In the genomic region with DNA sequence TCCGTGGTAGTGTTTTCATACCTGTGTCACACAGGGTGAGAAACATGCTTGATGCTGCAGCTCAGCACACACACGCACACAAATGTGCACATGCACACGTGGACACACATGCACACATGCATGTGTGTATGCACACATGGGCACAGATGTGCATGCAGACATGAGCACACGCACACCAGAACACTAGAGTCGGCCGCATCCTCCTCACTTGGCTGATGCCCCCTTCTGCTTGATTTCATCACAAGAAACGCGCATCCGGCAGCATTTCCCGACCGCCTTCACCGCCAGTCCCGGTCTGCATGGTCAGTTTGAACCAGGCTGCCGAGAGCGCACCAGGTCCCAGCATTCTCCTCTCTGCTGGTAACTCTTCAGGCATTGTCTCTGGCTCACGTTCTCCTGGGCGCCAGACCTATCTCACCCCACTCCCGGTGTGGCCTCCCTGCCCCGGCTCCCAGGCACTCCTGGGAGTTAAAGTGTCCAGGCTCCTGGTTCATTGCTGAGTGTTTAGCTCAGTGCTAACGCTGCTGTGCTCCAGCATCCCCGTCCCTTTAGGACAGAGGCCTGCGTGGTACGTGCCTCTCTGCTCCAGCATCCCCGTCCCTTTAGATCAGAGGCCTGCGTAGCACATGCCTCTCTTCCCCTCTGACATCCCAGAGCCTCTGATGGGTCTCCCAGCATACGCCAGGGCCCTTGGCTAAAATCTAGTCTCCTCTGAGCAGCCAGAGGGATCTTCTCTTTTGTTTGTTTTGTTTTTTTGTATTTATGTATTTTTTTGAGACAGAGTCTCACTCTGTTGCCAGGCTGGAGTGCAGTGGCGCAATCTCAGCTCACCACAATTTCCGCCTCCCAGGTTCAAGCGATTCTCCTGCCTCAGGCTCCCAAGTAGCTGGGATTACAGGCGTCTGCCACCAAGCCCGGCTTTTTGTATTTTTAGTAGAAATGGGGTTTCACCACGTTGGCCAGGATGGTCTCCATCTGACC, we compare ENCODE assay signal across 13 cellular contexts. TPM values are rescaled to one million over a fixed set of nuclear protein-coding genes. Genes with fewer than 3 reads are reported as not detected.
DNase-seq lines count a peak whose midpoint lies in the region; ATAC-seq and TF ChIP-seq lines count a peak whose summit lies in the region.
"Had no signal": no experiment of that assay in that cellular context is flagged by ENCODE, and none has a peak within 500 bp of the region (broad histone marks: within the 10 kb centered on the region; RNA-seq: fewer than 3 reads in every experiment).

No MANE protein-coding gene starts in this region.

- H3K27me3 ChIP-seq in mesenchymal stem cell (ENCODE audit: control insufficient read depth in 1 of 2, insufficient read depth in 1 of 2, low read length in 2 of 2) (no peaks in the 10 kb centered on the region), brain microvascular endothelial cell (replicated peaks) (no peaks in the 10 kb centered on the region)
- H3K27me3 ChIP-seq: testis had no signal

- H3K4me1 Mint-ChIP-seq in activated T-cell treated with anti-CD3 and anti-CD28 coated beads, Interleukin-2, amount 50 U/mL, for 72 hours (ENCODE audit: low read depth), result peaks cover 12% of the 10 kb centered on the region

- no peaks in the 10 kb centered on the region for H3K9me3 ChIP-seq in mesenchymal stem cell (ENCODE audit: control insufficient read depth, low read length)
- H3K9me3 ChIP-seq: A549, testis had no signal

- H3K14ac ChIP-seq in mesenchymal stem cell (ENCODE audit: low read length in 2 of 2), result no peak overlapping the region

- no peak overlapping the region for H3K9ac ChIP-seq in mesenchymal stem cell (ENCODE audit: low read length)

- peak overlapping the region; percentile 2 for H4K91ac ChIP-seq in mesenchymal stem cell (ENCODE audit: low read length)

- no peak overlapping the region for H2BK120ac ChIP-seq in mesenchymal stem cell (ENCODE audit: low read depth, low read length)

- no peak overlapping the region for H2BK12ac ChIP-seq in mesenchymal stem cell (ENCODE audit: low read length in 2 of 2)

- H3K27me3 Mint-ChIP-seq in activated T-cell treated with anti-CD3 and anti-CD28 coated beads, Interleukin-2, amount 50 U/mL, for 72 hours (ENCODE audit: low read depth), result no peaks in the 10 kb centered on the region
- H3K27me3 Mint-ChIP-seq: activated naive CD4-positive, alpha-beta T cell treated with anti-CD3 and anti-CD28 coated beads, Interleukin-2, amount 50 U/mL, for 24 hours; T-cell had no signal

- ATAC-seq in activated T-cell treated with anti-CD3 and anti-CD28 coated beads, Interleukin-2, amount 50 U/mL, for 72 hours (replicated peaks in 1 of 2), result no peak
- ATAC-seq: T-cell had no signal

- no peaks in the 10 kb centered on the region for H3K36me3 Mint-ChIP-seq in activated T-cell treated with anti-CD3 and anti-CD28 coated beads, Interleukin-2, amount 50 U/mL, for 72 hours (ENCODE audit: insufficient read depth in 2 of 2)
- H3K36me3 Mint-ChIP-seq: activated naive CD4-positive, alpha-beta T cell treated with anti-CD3 and anti-CD28 coated beads, Interleukin-2, amount 50 U/mL, for 24 hours; T-cell had no signal

- H3K9me3 Mint-ChIP-seq in activated T-cell treated with anti-CD3 and anti-CD28 coated beads, Interleukin-2, amount 50 U/mL, for 72 hours, result no peaks in the 10 kb centered on the region
- H3K9me3 Mint-ChIP-seq: activated naive CD4-positive, alpha-beta T cell treated with anti-CD3 and anti-CD28 coated beads, Interleukin-2, amount 50 U/mL, for 24 hours; T-cell had no signal

- H2AK5ac ChIP-seq in mesenchymal stem cell (ENCODE audit: low read length, severe bottlenecking), result peak overlapping the region; percentile 81

- H2AFZ ChIP-seq in mesenchymal stem cell (ENCODE audit: low read depth, low read length), result no peak overlapping the region

- H3K4me2 ChIP-seq in mesenchymal stem cell (ENCODE audit: low read length, poor library complexity, severe bottlenecking), result no peak overlapping the region

- no peak overlapping the region for H3K4me3 Mint-ChIP-seq in activated T-cell treated with anti-CD3 and anti-CD28 coated beads, Interleukin-2, amount 50 U/mL, for 72 hours
- H3K4me3 Mint-ChIP-seq: activated naive CD4-positive, alpha-beta T cell treated with anti-CD3 and anti-CD28 coated beads, Interleukin-2, amount 50 U/mL, for 24 hours; T-cell had no signal

- peaks cover 71% of the 10 kb centered on the region for H3K4me1 ChIP-seq in mesenchymal stem cell (ENCODE audit: control insufficient read depth, insufficient read depth, low read depth, low read length)

- peak overlapping the region; percentile 9 for H2BK15ac ChIP-seq in mesenchymal stem cell (ENCODE audit: low read depth, poor library complexity, severe bottlenecking)

- no peak overlapping the region for H3K27ac Mint-ChIP-seq in activated T-cell treated with anti-CD3 and anti-CD28 coated beads, Interleukin-2, amount 50 U/mL, for 72 hours
- H3K27ac Mint-ChIP-seq: activated naive CD4-positive, alpha-beta T cell treated with anti-CD3 and anti-CD28 coated beads, Interleukin-2, amount 50 U/mL, for 24 hours; T-cell had no signal

- DNase-seq in AG08395 (ENCODE audit: low spot score) (peak; percentile 41), NOMO-1 (lab: John Stamatoyannopoulos, UW; ENCODE audit: unreplicated experiment in 2 of 2) (peak; percentile 19 to 35), caudate nucleus (lab: John Stamatoyannopoulos, UW) (no peak), mesenchymal stem cell (peak; percentile 80), hippocampal formation (lab: John Stamatoyannopoulos, UW) (no peak), Ammon's horn (ENCODE audit: low spot score) (no peak), brain microvascular endothelial cell (no peak)
- DNase-seq in activated T-cell treated with anti-CD3 and anti-CD28 coated beads, Interleukin-2, amount 50 U/mL, for 72 hours, result no peak
- DNase-seq: DMS79 treated with DMSO at 0.1 percent for 48 hours, testis had no signal

- H3K27ac ChIP-seq in caudate nucleus (ENCODE audit: low read depth, low read length) (peak overlapping the region; percentile 36), mesenchymal stem cell (ENCODE audit: low read length, poor library complexity, severe bottlenecking) (peak overlapping the region; percentile 98), brain microvascular endothelial cell (no peak overlapping the region)
- H3K27ac ChIP-seq: testis had no signal

- H3K23ac ChIP-seq in mesenchymal stem cell (ENCODE audit: low read length in 2 of 2), result no peak overlapping the region

- H2BK5ac ChIP-seq in mesenchymal stem cell (ENCODE audit: low read depth, low read length, poor library complexity, severe bottlenecking), result peak overlapping the region; percentile 63

- H3K18ac ChIP-seq in mesenchymal stem cell (ENCODE audit: low read depth in 1 of 2, low read length in 2 of 2), result peak overlapping the region; percentile 49 to 55

- WGBS in mesenchymal stem cell, result 84% methylated on average over 32 of the region's 32 CpGs

- H3K4me3 ChIP-seq in mesenchymal stem cell (ENCODE audit: insufficient read depth in 1 of 2, low read depth in 1 of 2, low read length in 2 of 2) (no peak overlapping the region), brain microvascular endothelial cell (ENCODE audit: low read depth, low read length) (no peak overlapping the region)
- H3K4me3 ChIP-seq: A549, testis had no signal

- peaks cover 15% of the 10 kb centered on the region for H3K79me1 ChIP-seq in mesenchymal stem cell (replicated peaks; ENCODE audit: low read length, poor library complexity, severe bottlenecking)

- TF ChIP-seq CTCF in brain microvascular endothelial cell (IDR thresholded peaks at IDR 0.05; ENCODE audit: low read depth, low read length, missing control alignments), result no peak

- H4K8ac ChIP-seq in mesenchymal stem cell (ENCODE audit: low read length), result peak overlapping the region; percentile 2

- in situ Hi-C loops in brain microvascular endothelial cell (cut with HindIII; ENCODE audit: low pct_ligation_motif_present, low sequenced_read_pairs), result no loop called here

- H3K4ac ChIP-seq in mesenchymal stem cell (ENCODE audit: low read depth in 1 of 2, low read length in 2 of 2), result peak overlapping the region in 1 of 2 experiments; percentile 9

- peaks cover under 1 to 53% of the 10 kb centered on the region in 2 experiments for H3K36me3 ChIP-seq in mesenchymal stem cell (ENCODE audit: control insufficient read depth in 1 of 2, insufficient read depth in 2 of 2, low read depth in 1 of 2, low read length in 2 of 2)
- H3K36me3 ChIP-seq in brain microvascular endothelial cell (replicated peaks), result no peaks in the 10 kb centered on the region

RNA-seq across cellular contexts. Expression of gene BAIAP2, which starts 16.0 kb away (rescaled TPM):
- polyA plus RNA-seq in mesenchymal stem cell (2013, experiment 1 of 2), result 20.5 TPM
- 20.4 TPM for polyA plus RNA-seq in mesenchymal stem cell (2013, experiment 2 of 2)
- total RNA-seq in activated T-cell treated with anti-CD3 and anti-CD28 coated beads, Interleukin-2, amount 50 U/mL, for 72 hours, result 1 to 10 TPM; 8.7 TPM

RNA-seq across cellular contexts. Expression of gene CHMP6, which starts 59.3 kb away (rescaled TPM):
- 12.7 TPM for polyA plus RNA-seq in mesenchymal stem cell (2013, experiment 1 of 2)
- polyA plus RNA-seq in mesenchymal stem cell (2013, experiment 2 of 2), result 12.0 TPM
- 10 to 100 TPM; 11.2 to 12.2 TPM for total RNA-seq in activated T-cell treated with anti-CD3 and anti-CD28 coated beads, Interleukin-2, amount 50 U/mL, for 72 hours

Comparison
In these comparisons a context has a peak if more than half of its experiments do, and no peak if none do; other contexts are left out.
1. DNase-seq: peak in AG08395 (single experiment), NOMO-1 (2 of 2) and mesenchymal stem cell (single experiment); none in caudate nucleus (0 of 61), hippocampal formation (0 of 2), activated T-cell treated with anti-CD3 and anti-CD28 coated beads, Interleukin-2, amount 50 U/mL, for 72 hours (0 of 2), Ammon's horn (single experiment) and brain microvascular endothelial cell (single experiment).